Comparison of ENCODE assay signal across 2 cellular contexts in the genomic region with DNA sequence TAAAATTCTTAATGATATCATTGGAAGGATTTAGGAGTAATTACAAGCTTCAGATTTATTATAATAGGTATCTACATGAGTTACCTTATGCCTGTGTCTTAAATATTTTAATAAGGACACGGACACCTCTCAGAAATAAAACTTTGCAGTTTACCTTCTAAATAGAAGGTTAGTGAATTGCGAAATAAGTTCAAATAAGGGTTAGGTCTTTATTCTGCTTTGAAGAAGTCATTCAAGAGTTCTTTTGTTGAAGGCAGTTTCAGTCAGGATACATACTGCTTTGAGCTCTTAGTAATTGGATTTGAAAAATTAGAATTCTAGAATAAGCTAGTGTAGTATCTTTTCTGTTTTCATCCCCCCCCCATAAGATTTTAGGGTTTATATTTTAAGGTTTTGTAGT.
TF ChIP-seq lines count a peak whose summit lies in the region.

No MANE protein-coding gene starts in this region.

TF ChIP-seq in IMR-90, 13 proteins besides CTCF, POLR2A, EP300 and RAD21:
- no peak for TF ChIP-seq SMC3 (IDR thresholded peaks at IDR 0.05; ENCODE audit: low read depth, low read length)
- TF ChIP-seq CEBPB (IDR thresholded peaks at IDR 0.05; ENCODE audit: low read depth, low read length): peak; percentile 78

TF ChIP-seq in K562, 482 proteins besides CTCF, POLR2A, EP300 and RAD21:
- no peak for TF ChIP-seq CEBPG (CRISPR knock-in tag; IDR thresholded peaks at IDR 0.05)
- TF ChIP-seq CEBPG (tag; conservative IDR thresholded peaks at IDR 0.05 in 1 of 2, IDR thresholded peaks at IDR 0.05 in 1 of 2): peak in 1 of 2 experiments; percentile 39; a peak in 1 of 4 replicates
- TF ChIP-seq EHMT2 (IDR thresholded peaks at IDR 0.05): no peak
- TF ChIP-seq CEBPB (tag; IDR thresholded peaks at IDR 0.05): peak; percentile 67
- TF ChIP-seq ZNF77 (CRISPR knock-in tag; IDR thresholded peaks at IDR 0.05): no peak
